In the genomic region with DNA sequence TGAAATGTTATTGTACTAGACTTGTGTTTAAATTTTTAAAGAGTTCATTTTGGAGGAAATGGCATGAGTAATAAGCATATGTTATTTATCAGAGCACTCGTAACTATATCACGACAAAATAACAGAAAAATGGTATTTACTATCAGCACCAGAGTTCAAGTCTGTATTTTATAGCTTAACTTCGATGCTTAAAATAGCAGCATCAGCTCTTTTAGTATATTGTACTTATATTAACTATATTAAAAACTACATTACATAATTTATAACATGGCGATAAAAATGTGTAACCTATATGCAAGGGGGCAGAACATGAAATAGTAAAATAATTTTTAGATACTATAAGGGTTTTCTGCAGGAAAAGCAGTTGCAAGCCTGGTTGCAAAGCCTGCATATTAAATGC, we compare ENCODE assay signal across 18 cellular contexts.
"Had no signal": no experiment of that assay in that cellular context is flagged by ENCODE, and none has a peak within 500 bp of the region (broad histone marks: within the 10 kb centered on the region; RNA-seq: fewer than 3 reads in every experiment).

No MANE protein-coding gene starts in this region.

- H3K27me3 ChIP-seq: colonic mucosa, esophagus squamous epithelium, left lung, stomach had no signal

- H3K79me2 ChIP-seq: parathyroid adenoma had no signal

- H3K27me3 Mint-ChIP-seq: memory B cell had no signal

- H3K4me1 Mint-ChIP-seq: mesothelial cell of epicardium had no signal

- H3K36me3 ChIP-seq: colonic mucosa, esophagus squamous epithelium, left lung, lower lobe of right lung, prostate gland, stomach had no signal

- H2AFZ ChIP-seq: parathyroid adenoma had no signal

- H3K27ac ChIP-seq: colonic mucosa, esophagus squamous epithelium, left lung, lower lobe of right lung, parathyroid adenoma, prostate gland, skin epidermis, stomach had no signal

- H3K4me3 ChIP-seq: colonic mucosa, esophagus squamous epithelium, left lung, lower lobe of right lung, prostate gland, skin epidermis, stomach had no signal

- H3K4me1 ChIP-seq: colonic mucosa, left lung, lower lobe of right lung, parathyroid adenoma, prostate gland, stomach had no signal

- ATAC-seq: left lung; lower lobe of right lung; natural killer cell treated with Interleukin-12 subunit alpha and Interleukin-12 subunit beta and Interleukin-15 and Interleukin-18, amount 100 ng/mL, for 72 hours; sciatic nerve had no signal

- H3K36me3 Mint-ChIP-seq: memory B cell; mesothelial cell of epicardium; natural killer cell treated with Interleukin-12 subunit alpha and Interleukin-12 subunit beta and Interleukin-15 and Interleukin-18, amount 100 ng/mL, for 72 hours had no signal

- H3K4me3 Mint-ChIP-seq: memory B cell; mesothelial cell of epicardium; natural killer cell treated with Interleukin-12 subunit alpha and Interleukin-12 subunit beta and Interleukin-15 and Interleukin-18, amount 100 ng/mL, for 72 hours had no signal

- DNase-seq: colonic mucosa; dermis blood vessel endothelial cell; esophagus squamous epithelium; islet precursor cell; left lung; lower lobe of right lung; stimulated activated CD4-positive, alpha-beta T cell treated with anti-CD3 and anti-CD28 coated beads, Interleukin-12 subunit alpha, Interleukin-12 subunit beta, amount 100 ng/mL, for 4 hours; stimulated activated naive CD4-positive, alpha-beta T cell; stomach; substantia nigra; trophoblast cell had no signal

- H3K27ac Mint-ChIP-seq: memory B cell; mesothelial cell of epicardium; natural killer cell treated with Interleukin-12 subunit alpha and Interleukin-12 subunit beta and Interleukin-15 and Interleukin-18, amount 100 ng/mL, for 72 hours had no signal

- H3K9me3 Mint-ChIP-seq: memory B cell; natural killer cell treated with Interleukin-12 subunit alpha and Interleukin-12 subunit beta and Interleukin-15 and Interleukin-18, amount 100 ng/mL, for 72 hours had no signal

- H3K9me3 ChIP-seq: colonic mucosa, esophagus squamous epithelium, left lung, lower lobe of right lung, prostate gland, stomach had no signal

- H3K9ac ChIP-seq: parathyroid adenoma had no signal
